ENCODE assay signal across 17 cellular contexts in genomic region chr7:98186452-98187137, GRCh38. TPM values are rescaled to one million over a fixed set of nuclear protein-coding genes. Genes with fewer than 3 reads are reported as not detected.
A peak's percentile ranks its signal among the peaks of the same experiment; 100 is the strongest.
DNase-seq lines count a peak whose midpoint lies in the region; ATAC-seq, FAIRE-seq and TF ChIP-seq lines count a peak whose summit lies in the region.
"Had no signal": no experiment of that assay in that cellular context is flagged by ENCODE, and none has a peak within 500 bp of the region (broad histone marks: within the 10 kb centered on the region; RNA-seq: fewer than 3 reads in every experiment).

No MANE protein-coding gene starts in this region.

- intact Hi-C loops in right cardiac atrium (cut with DNase I) (no loop called here), Right ventricle myocardium superior (cut with DNase I) (no loop called here), K562 (cut with micrococcal nuclease) (no loop called here)
- intact Hi-C loops in naive thymus-derived CD4-positive, alpha-beta T cell (cut with micrococcal nuclease) = no loop called here

- in situ Hi-C loops in K562 (cut with MboI) = no loop called here

- ATAC-seq in right cardiac atrium (peak; percentile 52 to 56), Right ventricle myocardium superior (ENCODE audit: poor library complexity) (no peak), K562 (peak; percentile 88), GM21447 (IDR thresholded peaks at IDR 0.05; ENCODE audit: unreplicated experiment) (no peak)
- ATAC-seq in naive thymus-derived CD4-positive, alpha-beta T cell = peak; percentile 55
- ATAC-seq: A549, left lobe of liver had no signal

- no peak overlapping the region for H3K4me2 ChIP-seq in K562 (ENCODE audit: insufficient read depth, low read length)
- H3K4me2 ChIP-seq: A549 had no signal

- BruUV-seq in K562 (replicated peaks; lab: Mats Ljungman, UMichigan) = no TSS peak

- H3K36me3 ChIP-seq in K562 (ENCODE audit: control insufficient read depth, insufficient read depth, low read length) = peaks cover 15% of the 10 kb centered on the region; the same call in 1 of the 3 replicates
- peaks cover 0 to 34% (median 9%) of the 10 kb centered on the region in 3 experiments for H3K36me3 ChIP-seq in naive thymus-derived CD4-positive, alpha-beta T cell (ENCODE audit: control insufficient read depth in 2 of 3, insufficient read depth in 3 of 3, low read length in 3 of 3)

- TF ChIP-seq POLR2A in K562 (conservative IDR thresholded peaks at IDR 0.05) = no peak

- POLR2A ChIA-PET in K562 (lab: Yijun Ruan, JAX) = interaction anchor here (1.5 kb wide), 1 partner anchor 18 kb away, joined by 4 read pairs; no protein-coding TSS in a partner anchor
- POLR2A ChIA-PET in naive thymus-derived CD4-positive, alpha-beta T cell (lab: Charles Lee) = interaction anchor here (0.6 kb wide), 1 partner anchor 140 kb away, joined by 4 read pairs; no protein-coding TSS in a partner anchor

- H3K27me3 Mint-ChIP-seq in naive thymus-derived CD4-positive, alpha-beta T cell = no peaks in the 10 kb centered on the region

- H3K9me3 ChIP-seq in right cardiac atrium (ENCODE audit: control insufficient read depth, low read length) = no peaks in the 10 kb centered on the region
- no peaks in the 10 kb centered on the region for H3K9me3 ChIP-seq in K562 (replicated peaks; ENCODE audit: control insufficient read depth, insufficient read depth, low read depth, low read length)
- no peaks in the 10 kb centered on the region for H3K9me3 ChIP-seq in naive thymus-derived CD4-positive, alpha-beta T cell (ENCODE audit: control insufficient read depth in 2 of 3, low read length in 3 of 3)
- H3K9me3 ChIP-seq: A549, thyroid gland had no signal

- H3K36me3 Mint-ChIP-seq in naive thymus-derived CD4-positive, alpha-beta T cell = peaks cover 14 to 54% (median 22%) of the 10 kb centered on the region in 5 donors

- WGBS in right cardiac atrium = 58% methylated on average over 9 of the region's 9 CpGs
- WGBS in K562 (ENCODE audit: insufficient coverage, low coverage, missing lambda C conversion rate) = 48% methylated on average over 9 of the region's 9 CpGs

- H3K27ac Mint-ChIP-seq in naive thymus-derived CD4-positive, alpha-beta T cell = peak overlapping the region in 1 of 9 donors; percentile 2

- TF ChIP-seq CTCF in K562 (IDR thresholded peaks at IDR 0.05 in 2 of 3, conservative IDR thresholded peaks at IDR 0.05 in 1 of 3; ENCODE audit: insufficient read depth in 2 of 3, low read depth in 1 of 3, low read length in 3 of 3) (no peak), GM20000 (IDR thresholded peaks at IDR 0.05; ENCODE audit: extremely low read depth, missing control alignments) (no peak)

- no peak for TF ChIP-seq RAD21 in K562 (CRISPR knock-in tag; conservative IDR thresholded peaks at IDR 0.05 in 1 of 2, IDR thresholded peaks at IDR 0.05 in 1 of 2)

- H3K27me3 ChIP-seq in right cardiac atrium (ENCODE audit: control insufficient read depth, insufficient read depth) = no peaks in the 10 kb centered on the region
- H3K27me3 ChIP-seq in K562 (ENCODE audit: control insufficient read depth in 2 of 2, insufficient read depth in 2 of 2, low read length in 2 of 2) = no peaks in the 10 kb centered on the region
- no peaks in the 10 kb centered on the region for H3K27me3 ChIP-seq in naive thymus-derived CD4-positive, alpha-beta T cell (ENCODE audit: control insufficient read depth in 2 of 2, insufficient read depth in 2 of 2, low read length in 2 of 2)
- H3K27me3 ChIP-seq: thyroid gland had no signal

- H2AFZ ChIP-seq in K562 (ENCODE audit: low read depth, low read length) = no peak overlapping the region

- no peaks in the 10 kb centered on the region for H3K9me1 ChIP-seq in K562 (ENCODE audit: control insufficient read depth, insufficient read depth, low read length)

- H3K4me1 ChIP-seq in right cardiac atrium (ENCODE audit: control insufficient read depth, insufficient read depth, low read length) (no peaks in the 10 kb centered on the region), K562 (replicated peaks in 1 of 2; ENCODE audit: control insufficient read depth in 2 of 2, insufficient read depth in 2 of 2, low read length in 2 of 2) (peaks cover 3% of the 10 kb centered on the region in 2 experiments; a peak in 1 of 5 replicates)
- H3K4me1 ChIP-seq in naive thymus-derived CD4-positive, alpha-beta T cell (ENCODE audit: control insufficient read depth in 2 of 2, insufficient read depth in 2 of 2, low read length in 2 of 2) = no peaks in the 10 kb centered on the region
- H3K4me1 ChIP-seq: A549, thyroid gland had no signal

- no peaks in the 10 kb centered on the region for H3K79me2 ChIP-seq in K562 (ENCODE audit: control insufficient read depth, insufficient read depth, low read length)

- peaks cover 0 to 12% (median 7%) of the 10 kb centered on the region in 7 donors for H3K4me1 Mint-ChIP-seq in naive thymus-derived CD4-positive, alpha-beta T cell

- H3K4me3 Mint-ChIP-seq in naive thymus-derived CD4-positive, alpha-beta T cell = no peak overlapping the region

- H4K20me1 ChIP-seq in K562 (replicated peaks; ENCODE audit: control insufficient read depth, insufficient read depth, low read length) = no peaks in the 10 kb centered on the region

- H3K9ac ChIP-seq in K562 (ENCODE audit: insufficient read depth in 1 of 2, low read depth in 2 of 2, low read length in 2 of 2) = no peak overlapping the region

- CTCF ChIA-PET in K562 (lab: Yijun Ruan, JAX; ENCODE audit: low intra/inter-chr PET ratio) = no interaction called here
- CTCF ChIA-PET in naive thymus-derived CD4-positive, alpha-beta T cell (lab: Charles Lee) = no interaction called here

- H3K9me3 Mint-ChIP-seq in naive thymus-derived CD4-positive, alpha-beta T cell = peaks cover 0 to 2% (median 0%) of the 10 kb centered on the region in 11 donors

- H3K4me3 ChIP-seq in right cardiac atrium (ENCODE audit: low read length) (no peak overlapping the region), K562 (no peak overlapping the region)
- no peak overlapping the region for H3K4me3 ChIP-seq in naive thymus-derived CD4-positive, alpha-beta T cell (ENCODE audit: low read length)
- H3K4me3 ChIP-seq: A549, SK-N-MC, thyroid gland had no signal

- TF ChIP-seq EP300 in K562 (IDR thresholded peaks at IDR 0.05; ENCODE audit: low read length) = no peak

- no peak overlapping the region for H3K27ac ChIP-seq in right cardiac atrium (ENCODE audit: low read length)
- H3K27ac ChIP-seq in K562 (ENCODE audit: extremely low read depth, low read depth, low read length) = no peak overlapping the region; the same call in 2 of the 3 replicates
- H3K27ac ChIP-seq in naive thymus-derived CD4-positive, alpha-beta T cell (ENCODE audit: low read depth, low read length) = no peak overlapping the region
- H3K27ac ChIP-seq: A549, SK-N-MC, thyroid gland had no signal

- peak; percentile 6 for FAIRE-seq in K562 (lab: Jason Lieb, UNC)
- FAIRE-seq: A549, G401.6 had no signal

- DNase-seq in right cardiac atrium = no peak
- DNase-seq in Right ventricle myocardium superior = no peak
- peak in 1 of 4 experiments; percentile 18 for DNase-seq in K562 (ENCODE audit: extremely low read depth in 1 of 4, low spot score in 3 of 4)
- no peak for DNase-seq in naive thymus-derived CD4-positive, alpha-beta T cell
- no peak for DNase-seq in pons (ENCODE audit: low spot score)
- DNase-seq in GM20000 (ENCODE audit: low spot score) = no peak
- no peak for DNase-seq in activated naive CD4-positive, alpha-beta T cell (lab: John Stamatoyannopoulos, UW)
- DNase-seq: amygdala, MM.1S, NCI-H526, occipital lobe, thyroid gland had no signal

TF ChIP-seq in K562, 482 proteins besides CTCF, POLR2A, EP300 and RAD21 (continues in another document):
- TF ChIP-seq ZNF280B (CRISPR knock-in tag; IDR thresholded peaks at IDR 0.05) = no peak
- TF ChIP-seq ETV1 (tag; conservative IDR thresholded peaks at IDR 0.05; ENCODE audit: low read depth) = no peak
- no peak for TF ChIP-seq HNRNPLL (IDR thresholded peaks at IDR 0.05; ENCODE audit: low read depth, low read length, poor library complexity, severe bottlenecking)

RNA-seq across cellular contexts. Expression of gene BHLHA15, which starts 24.6 kb away (rescaled TPM):
- under 1 TPM in 2 of 4 donors, not detected in 2; 0.53 to 0.57 TPM for total RNA-seq in right cardiac atrium
- polyA plus RNA-seq in right cardiac atrium = not detected
- total RNA-seq in Right ventricle myocardium superior = not detected
- total RNA-seq in K562 (2011; cell fraction: chromatin; rRNA removed; ENCODE audit: low replicate concordance) = not detected in 2 replicates
- total RNA-seq in K562 (2011; cell fraction: nucleolus; rRNA removed) = 1.2 and 1.5 TPM in 2 replicates
- not detected in 2 replicates for total RNA-seq in K562 (2011; cell fraction: nucleoplasm; rRNA removed)
- total RNA-seq in K562 (2014; rRNA removed) = 1.8 and 3.7 TPM in 2 replicates
- total RNA-seq in K562 (2014; rRNA removed; fragmentation: Illumina TruSeq; extraction: Trizol) = not detected in 2 replicates
- total RNA-seq in K562 (2015; rRNA removed; fragmentation: Illumina TruSeq; extraction: Trizol) = 0.38 TPM in 1 of 2 replicates, not detected in the other
- total RNA-seq in K562 (2021) = 2.0 and 2.4 TPM in 2 replicates
- polyA plus RNA-seq in K562 (2011; rRNA removed) = 0.12 and 0.31 TPM in 2 replicates
- polyA plus RNA-seq in K562 (2011; cell fraction: cytosol; rRNA removed) = 0.28 and 1.7 TPM in 2 replicates
- 0.21 and 0.64 TPM in 2 replicates for polyA plus RNA-seq in K562 (2011; cell fraction: nucleus; rRNA removed)
- 0.87 and 1.5 TPM in 2 replicates for polyA plus RNA-seq in K562 (2012)
- polyA plus RNA-seq in K562 (2014; fragmentation: Illumina TruSeq; extraction: Trizol) = 0.22 TPM in 1 of 2 replicates, not detected in the other
- not detected for polyA plus RNA-seq in K562 (2014; fragmentation: Nextera tagmentation; extraction: Ambion mirVana)
- polyA plus RNA-seq in K562 (2014; rRNA removed) = 1.1 and 2.4 TPM in 2 replicates
- polyA minus RNA-seq in K562 (2011; rRNA and poly(A)+ RNA removed) = not detected in 2 replicates
- polyA minus RNA-seq in K562 (2011; cell fraction: cytosol; rRNA and poly(A)+ RNA removed) = not detected in 2 replicates
- 0.89 and 1.3 TPM in 2 replicates for polyA minus RNA-seq in K562 (2011; cell fraction: nucleus; rRNA and poly(A)+ RNA removed)
- under 1 TPM in 2 of 5 experiments, not detected in 3; 0.39 to 0.80 TPM for total RNA-seq in naive thymus-derived CD4-positive, alpha-beta T cell
- polyA plus RNA-seq in naive thymus-derived CD4-positive, alpha-beta T cell = not detected

Comparison
In these comparisons a context has a peak if more than half of its experiments do, and no peak if none do; other contexts are left out.
1. ATAC-seq: peak in right cardiac atrium (2 of 2), K562 (single experiment) and naive thymus-derived CD4-positive, alpha-beta T cell (single experiment); none in Right ventricle myocardium superior (single experiment) and GM21447 (single experiment).